ENCODE assay signal across 1 cellular context in the genomic region with DNA sequence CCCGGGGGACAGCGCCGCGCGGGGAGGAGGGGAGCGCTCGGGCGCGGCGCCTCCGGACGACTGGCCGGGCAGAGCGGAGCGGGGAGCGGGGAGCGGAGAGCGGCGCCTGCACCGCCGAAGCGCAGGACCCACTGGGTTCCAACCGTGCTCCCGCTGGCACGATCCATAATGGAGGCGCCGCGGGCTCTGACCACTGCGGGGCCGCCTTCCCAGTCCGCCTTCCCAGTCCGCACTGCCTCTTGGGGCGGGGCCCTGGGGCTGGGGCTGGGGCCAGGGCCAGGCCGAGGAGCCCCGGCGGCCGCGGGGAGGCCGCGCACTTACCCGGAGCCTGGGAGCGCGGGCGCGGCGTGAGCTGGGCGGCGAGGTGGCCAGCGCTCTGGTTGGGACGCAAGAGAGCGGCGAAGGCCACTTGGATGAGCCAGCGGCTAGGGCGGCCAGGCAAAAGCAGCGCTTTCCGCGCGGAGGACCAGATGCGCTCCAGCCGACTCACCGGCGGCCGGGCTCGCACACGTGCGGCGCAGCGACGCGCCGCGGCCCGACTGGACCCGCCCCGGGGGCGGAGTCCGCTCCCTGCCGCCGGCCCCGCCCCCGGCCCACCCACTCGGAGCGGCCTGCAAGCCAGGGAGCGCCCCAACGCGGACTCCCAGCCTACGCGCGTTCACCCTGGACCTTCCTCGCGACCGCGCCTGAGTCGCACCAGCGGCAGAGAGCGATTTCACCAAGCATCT.
A peak's percentile ranks its signal among the peaks of the same experiment; 100 is the strongest.
TF ChIP-seq lines count a peak whose summit lies in the region.

A gene with protein sequence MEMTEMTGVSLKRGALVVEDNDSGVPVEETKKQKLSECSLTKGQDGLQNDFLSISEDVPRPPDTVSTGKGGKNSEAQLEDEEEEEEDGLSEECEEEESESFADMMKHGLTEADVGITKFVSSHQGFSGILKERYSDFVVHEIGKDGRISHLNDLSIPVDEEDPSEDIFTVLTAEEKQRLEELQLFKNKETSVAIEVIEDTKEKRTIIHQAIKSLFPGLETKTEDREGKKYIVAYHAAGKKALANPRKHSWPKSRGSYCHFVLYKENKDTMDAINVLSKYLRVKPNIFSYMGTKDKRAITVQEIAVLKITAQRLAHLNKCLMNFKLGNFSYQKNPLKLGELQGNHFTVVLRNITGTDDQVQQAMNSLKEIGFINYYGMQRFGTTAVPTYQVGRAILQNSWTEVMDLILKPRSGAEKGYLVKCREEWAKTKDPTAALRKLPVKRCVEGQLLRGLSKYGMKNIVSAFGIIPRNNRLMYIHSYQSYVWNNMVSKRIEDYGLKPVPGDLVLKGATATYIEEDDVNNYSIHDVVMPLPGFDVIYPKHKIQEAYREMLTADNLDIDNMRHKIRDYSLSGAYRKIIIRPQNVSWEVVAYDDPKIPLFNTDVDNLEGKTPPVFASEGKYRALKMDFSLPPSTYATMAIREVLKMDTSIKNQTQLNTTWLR (minus strand): TSS at position 541 of the 728 bp plus-strand sequence. CDS start 13,759 bp downstream, outside the sequence.

TF ChIP-seq in GM12878, 131 proteins besides CTCF, POLR2A, EP300 and RAD21 (continued from another document and continues in another):
- TF ChIP-seq, protein P1, sequence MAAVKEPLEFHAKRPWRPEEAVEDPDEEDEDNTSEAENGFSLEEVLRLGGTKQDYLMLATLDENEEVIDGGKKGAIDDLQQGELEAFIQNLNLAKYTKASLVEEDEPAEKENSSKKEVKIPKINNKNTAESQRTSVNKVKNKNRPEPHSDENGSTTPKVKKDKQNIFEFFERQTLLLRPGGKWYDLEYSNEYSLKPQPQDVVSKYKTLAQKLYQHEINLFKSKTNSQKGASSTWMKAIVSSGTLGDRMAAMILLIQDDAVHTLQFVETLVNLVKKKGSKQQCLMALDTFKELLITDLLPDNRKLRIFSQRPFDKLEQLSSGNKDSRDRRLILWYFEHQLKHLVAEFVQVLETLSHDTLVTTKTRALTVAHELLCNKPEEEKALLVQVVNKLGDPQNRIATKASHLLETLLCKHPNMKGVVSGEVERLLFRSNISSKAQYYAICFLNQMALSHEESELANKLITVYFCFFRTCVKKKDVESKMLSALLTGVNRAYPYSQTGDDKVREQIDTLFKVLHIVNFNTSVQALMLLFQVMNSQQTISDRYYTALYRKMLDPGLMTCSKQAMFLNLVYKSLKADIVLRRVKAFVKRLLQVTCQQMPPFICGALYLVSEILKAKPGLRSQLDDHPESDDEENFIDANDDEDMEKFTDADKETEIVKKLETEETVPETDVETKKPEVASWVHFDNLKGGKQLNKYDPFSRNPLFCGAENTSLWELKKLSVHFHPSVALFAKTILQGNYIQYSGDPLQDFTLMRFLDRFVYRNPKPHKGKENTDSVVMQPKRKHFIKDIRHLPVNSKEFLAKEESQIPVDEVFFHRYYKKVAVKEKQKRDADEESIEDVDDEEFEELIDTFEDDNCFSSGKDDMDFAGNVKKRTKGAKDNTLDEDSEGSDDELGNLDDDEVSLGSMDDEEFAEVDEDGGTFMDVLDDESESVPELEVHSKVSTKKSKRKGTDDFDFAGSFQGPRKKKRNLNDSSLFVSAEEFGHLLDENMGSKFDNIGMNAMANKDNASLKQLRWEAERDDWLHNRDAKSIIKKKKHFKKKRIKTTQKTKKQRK (IDR thresholded peaks at IDR 0.05; ENCODE audit: low read depth, low read length): no peak
- TF ChIP-seq, protein P2, sequence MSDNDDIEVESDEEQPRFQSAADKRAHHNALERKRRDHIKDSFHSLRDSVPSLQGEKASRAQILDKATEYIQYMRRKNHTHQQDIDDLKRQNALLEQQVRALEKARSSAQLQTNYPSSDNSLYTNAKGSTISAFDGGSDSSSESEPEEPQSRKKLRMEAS (IDR thresholded peaks at IDR 0.05; ENCODE audit: low read depth, low read length): peak; percentile 66
- TF ChIP-seq MEF2B (IDR thresholded peaks at IDR 0.05; ENCODE audit: partially characterized antibody, poor library complexity, severe bottlenecking): no peak
- no peak for TF ChIP-seq FOS (IDR thresholded peaks at IDR 0.05; ENCODE audit: borderline replicate concordance, extremely low read depth, insufficient read length)
- TF ChIP-seq SPI1 (IDR thresholded peaks at IDR 0.05; ENCODE audit: borderline replicate concordance, insufficient read depth, low read depth, low read length): no peak
- TF ChIP-seq STAT3 (IDR thresholded peaks at IDR 0.05; ENCODE audit: low read depth, low read length): no peak
- 0 out of 2 replicates have a peak, but pooled peaks have one; percentile 41 for TF ChIP-seq NR2F1 (conservative IDR thresholded peaks at IDR 0.05)
- no peak for TF ChIP-seq BCL11A (IDR thresholded peaks at IDR 0.05; ENCODE audit: low read depth, low read length)
- peak in 1 of 2 experiments; percentile 78; a peak in 2 of 3 replicates for TF ChIP-seq EGR1 (IDR thresholded peaks at IDR 0.05; ENCODE audit: borderline replicate concordance in 1 of 2, low read depth in 2 of 2, low read length in 2 of 2)
- TF ChIP-seq, protein P3, sequence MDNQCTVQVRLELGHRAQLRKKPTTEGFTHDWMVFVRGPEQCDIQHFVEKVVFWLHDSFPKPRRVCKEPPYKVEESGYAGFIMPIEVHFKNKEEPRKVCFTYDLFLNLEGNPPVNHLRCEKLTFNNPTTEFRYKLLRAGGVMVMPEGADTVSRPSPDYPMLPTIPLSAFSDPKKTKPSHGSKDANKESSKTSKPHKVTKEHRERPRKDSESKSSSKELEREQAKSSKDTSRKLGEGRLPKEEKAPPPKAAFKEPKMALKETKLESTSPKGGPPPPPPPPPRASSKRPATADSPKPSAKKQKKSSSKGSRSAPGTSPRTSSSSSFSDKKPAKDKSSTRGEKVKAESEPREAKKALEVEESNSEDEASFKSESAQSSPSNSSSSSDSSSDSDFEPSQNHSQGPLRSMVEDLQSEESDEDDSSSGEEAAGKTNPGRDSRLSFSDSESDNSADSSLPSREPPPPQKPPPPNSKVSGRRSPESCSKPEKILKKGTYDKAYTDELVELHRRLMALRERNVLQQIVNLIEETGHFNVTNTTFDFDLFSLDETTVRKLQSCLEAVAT (IDR thresholded peaks at IDR 0.05): no peak
- TF ChIP-seq ESRRA (IDR thresholded peaks at IDR 0.05; ENCODE audit: low read length): no peak
- peak; percentile 49; the same call in 1 of the 2 replicates for TF ChIP-seq TCF12 (IDR thresholded peaks at IDR 0.05; ENCODE audit: low read depth, low read length)
- TF ChIP-seq, protein P4, sequence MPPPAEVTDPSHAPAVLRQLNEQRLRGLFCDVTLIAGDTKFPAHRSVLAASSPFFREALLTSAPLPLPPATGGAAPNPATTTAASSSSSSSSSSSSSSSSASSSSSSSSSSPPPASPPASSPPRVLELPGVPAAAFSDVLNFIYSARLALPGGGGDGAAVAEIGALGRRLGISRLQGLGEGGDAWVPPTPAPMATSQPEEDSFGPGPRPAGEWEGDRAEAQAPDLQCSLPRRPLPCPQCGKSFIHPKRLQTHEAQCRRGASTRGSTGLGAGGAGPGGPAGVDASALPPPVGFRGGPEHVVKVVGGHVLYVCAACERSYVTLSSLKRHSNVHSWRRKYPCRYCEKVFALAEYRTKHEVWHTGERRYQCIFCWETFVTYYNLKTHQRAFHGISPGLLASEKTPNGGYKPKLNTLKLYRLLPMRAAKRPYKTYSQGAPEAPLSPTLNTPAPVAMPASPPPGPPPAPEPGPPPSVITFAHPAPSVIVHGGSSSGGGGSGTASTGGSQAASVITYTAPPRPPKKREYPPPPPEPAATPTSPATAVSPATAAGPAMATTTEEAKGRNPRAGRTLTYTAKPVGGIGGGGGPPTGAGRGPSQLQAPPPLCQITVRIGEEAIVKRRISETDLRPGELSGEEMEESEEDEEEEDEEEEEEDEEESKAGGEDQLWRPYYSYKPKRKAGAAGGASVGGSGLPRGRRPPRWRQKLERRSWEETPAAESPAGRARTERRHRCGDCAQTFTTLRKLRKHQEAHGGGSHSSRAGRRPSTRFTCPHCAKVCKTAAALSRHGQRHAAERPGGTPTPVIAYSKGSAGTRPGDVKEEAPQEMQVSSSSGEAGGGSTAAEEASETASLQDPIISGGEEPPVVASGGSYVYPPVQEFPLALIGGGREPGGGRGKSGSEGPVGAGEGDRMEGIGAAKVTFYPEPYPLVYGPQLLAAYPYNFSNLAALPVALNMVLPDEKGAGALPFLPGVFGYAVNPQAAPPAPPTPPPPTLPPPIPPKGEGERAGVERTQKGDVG (CRISPR knock-in tag; IDR thresholded peaks at IDR 0.05): no peak
- TF ChIP-seq, protein P5, sequence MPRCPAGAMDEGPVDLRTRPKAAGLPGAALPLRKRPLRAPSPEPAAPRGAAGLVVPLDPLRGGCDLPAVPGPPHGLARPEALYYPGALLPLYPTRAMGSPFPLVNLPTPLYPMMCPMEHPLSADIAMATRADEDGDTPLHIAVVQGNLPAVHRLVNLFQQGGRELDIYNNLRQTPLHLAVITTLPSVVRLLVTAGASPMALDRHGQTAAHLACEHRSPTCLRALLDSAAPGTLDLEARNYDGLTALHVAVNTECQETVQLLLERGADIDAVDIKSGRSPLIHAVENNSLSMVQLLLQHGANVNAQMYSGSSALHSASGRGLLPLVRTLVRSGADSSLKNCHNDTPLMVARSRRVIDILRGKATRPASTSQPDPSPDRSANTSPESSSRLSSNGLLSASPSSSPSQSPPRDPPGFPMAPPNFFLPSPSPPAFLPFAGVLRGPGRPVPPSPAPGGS (IDR thresholded peaks at IDR 0.05; ENCODE audit: borderline replicate concordance, insufficient read depth, low read depth, low read length, poor library complexity, severe bottlenecking): no peak
- no peak for TF ChIP-seq STAT1 (conservative IDR thresholded peaks at IDR 0.05)
- TF ChIP-seq ZBED1 (IDR thresholded peaks at IDR 0.05; ENCODE audit: borderline replicate concordance): no peak
- TF ChIP-seq BHLHE40 (IDR thresholded peaks at IDR 0.05; ENCODE audit: borderline replicate concordance in 1 of 2, low read depth in 2 of 2, low read length in 1 of 2): peak; percentile 95 to 99
- TF ChIP-seq, protein P6, sequence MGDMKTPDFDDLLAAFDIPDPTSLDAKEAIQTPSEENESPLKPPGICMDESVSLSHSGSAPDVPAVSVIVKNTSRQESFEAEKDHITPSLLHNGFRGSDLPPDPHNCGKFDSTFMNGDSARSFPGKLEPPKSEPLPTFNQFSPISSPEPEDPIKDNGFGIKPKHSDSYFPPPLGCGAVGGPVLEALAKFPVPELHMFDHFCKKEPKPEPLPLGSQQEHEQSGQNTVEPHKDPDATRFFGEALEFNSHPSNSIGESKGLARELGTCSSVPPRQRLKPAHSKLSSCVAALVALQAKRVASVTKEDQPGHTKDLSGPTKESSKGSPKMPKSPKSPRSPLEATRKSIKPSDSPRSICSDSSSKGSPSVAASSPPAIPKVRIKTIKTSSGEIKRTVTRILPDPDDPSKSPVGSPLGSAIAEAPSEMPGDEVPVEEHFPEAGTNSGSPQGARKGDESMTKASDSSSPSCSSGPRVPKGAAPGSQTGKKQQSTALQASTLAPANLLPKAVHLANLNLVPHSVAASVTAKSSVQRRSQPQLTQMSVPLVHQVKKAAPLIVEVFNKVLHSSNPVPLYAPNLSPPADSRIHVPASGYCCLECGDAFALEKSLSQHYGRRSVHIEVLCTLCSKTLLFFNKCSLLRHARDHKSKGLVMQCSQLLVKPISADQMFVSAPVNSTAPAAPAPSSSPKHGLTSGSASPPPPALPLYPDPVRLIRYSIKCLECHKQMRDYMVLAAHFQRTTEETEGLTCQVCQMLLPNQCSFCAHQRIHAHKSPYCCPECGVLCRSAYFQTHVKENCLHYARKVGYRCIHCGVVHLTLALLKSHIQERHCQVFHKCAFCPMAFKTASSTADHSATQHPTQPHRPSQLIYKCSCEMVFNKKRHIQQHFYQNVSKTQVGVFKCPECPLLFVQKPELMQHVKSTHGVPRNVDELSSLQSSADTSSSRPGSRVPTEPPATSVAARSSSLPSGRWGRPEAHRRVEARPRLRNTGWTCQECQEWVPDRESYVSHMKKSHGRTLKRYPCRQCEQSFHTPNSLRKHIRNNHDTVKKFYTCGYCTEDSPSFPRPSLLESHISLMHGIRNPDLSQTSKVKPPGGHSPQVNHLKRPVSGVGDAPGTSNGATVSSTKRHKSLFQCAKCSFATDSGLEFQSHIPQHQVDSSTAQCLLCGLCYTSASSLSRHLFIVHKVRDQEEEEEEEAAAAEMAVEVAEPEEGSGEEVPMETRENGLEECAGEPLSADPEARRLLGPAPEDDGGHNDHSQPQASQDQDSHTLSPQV (IDR thresholded peaks at IDR 0.05): no peak
- TF ChIP-seq NRF1 (conservative IDR thresholded peaks at IDR 0.05; ENCODE audit: low read depth, low read length): no peak
- 0 out of 2 replicates have a peak, but pooled peaks have one; percentile 9 for TF ChIP-seq LARP7 (IDR thresholded peaks at IDR 0.05)
- no peak for TF ChIP-seq CBX3 (IDR thresholded peaks at IDR 0.05; ENCODE audit: borderline replicate concordance, low read depth)
- TF ChIP-seq IKZF2 (IDR thresholded peaks at IDR 0.05): no peak
- TF ChIP-seq SIX5 (IDR thresholded peaks at IDR 0.05; ENCODE audit: low read depth, low read length, severe bottlenecking): no peak
- TF ChIP-seq, protein P7, sequence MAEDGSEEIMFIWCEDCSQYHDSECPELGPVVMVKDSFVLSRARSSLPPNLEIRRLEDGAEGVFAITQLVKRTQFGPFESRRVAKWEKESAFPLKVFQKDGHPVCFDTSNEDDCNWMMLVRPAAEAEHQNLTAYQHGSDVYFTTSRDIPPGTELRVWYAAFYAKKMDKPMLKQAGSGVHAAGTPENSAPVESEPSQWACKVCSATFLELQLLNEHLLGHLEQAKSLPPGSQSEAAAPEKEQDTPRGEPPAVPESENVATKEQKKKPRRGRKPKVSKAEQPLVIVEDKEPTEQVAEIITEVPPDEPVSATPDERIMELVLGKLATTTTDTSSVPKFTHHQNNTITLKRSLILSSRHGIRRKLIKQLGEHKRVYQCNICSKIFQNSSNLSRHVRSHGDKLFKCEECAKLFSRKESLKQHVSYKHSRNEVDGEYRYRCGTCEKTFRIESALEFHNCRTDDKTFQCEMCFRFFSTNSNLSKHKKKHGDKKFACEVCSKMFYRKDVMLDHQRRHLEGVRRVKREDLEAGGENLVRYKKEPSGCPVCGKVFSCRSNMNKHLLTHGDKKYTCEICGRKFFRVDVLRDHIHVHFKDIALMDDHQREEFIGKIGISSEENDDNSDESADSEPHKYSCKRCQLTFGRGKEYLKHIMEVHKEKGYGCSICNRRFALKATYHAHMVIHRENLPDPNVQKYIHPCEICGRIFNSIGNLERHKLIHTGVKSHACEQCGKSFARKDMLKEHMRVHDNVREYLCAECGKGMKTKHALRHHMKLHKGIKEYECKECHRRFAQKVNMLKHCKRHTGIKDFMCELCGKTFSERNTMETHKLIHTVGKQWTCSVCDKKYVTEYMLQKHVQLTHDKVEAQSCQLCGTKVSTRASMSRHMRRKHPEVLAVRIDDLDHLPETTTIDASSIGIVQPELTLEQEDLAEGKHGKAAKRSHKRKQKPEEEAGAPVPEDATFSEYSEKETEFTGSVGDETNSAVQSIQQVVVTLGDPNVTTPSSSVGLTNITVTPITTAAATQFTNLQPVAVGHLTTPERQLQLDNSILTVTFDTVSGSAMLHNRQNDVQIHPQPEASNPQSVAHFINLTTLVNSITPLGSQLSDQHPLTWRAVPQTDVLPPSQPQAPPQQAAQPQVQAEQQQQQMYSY (CRISPR knock-in tag; IDR thresholded peaks at IDR 0.05): no peak
- TF ChIP-seq CHD1 (IDR thresholded peaks at IDR 0.05; ENCODE audit: low read depth, low read length): no peak
- TF ChIP-seq RB1 (IDR thresholded peaks at IDR 0.05; ENCODE audit: borderline replicate concordance): no peak
- TF ChIP-seq, protein P8, sequence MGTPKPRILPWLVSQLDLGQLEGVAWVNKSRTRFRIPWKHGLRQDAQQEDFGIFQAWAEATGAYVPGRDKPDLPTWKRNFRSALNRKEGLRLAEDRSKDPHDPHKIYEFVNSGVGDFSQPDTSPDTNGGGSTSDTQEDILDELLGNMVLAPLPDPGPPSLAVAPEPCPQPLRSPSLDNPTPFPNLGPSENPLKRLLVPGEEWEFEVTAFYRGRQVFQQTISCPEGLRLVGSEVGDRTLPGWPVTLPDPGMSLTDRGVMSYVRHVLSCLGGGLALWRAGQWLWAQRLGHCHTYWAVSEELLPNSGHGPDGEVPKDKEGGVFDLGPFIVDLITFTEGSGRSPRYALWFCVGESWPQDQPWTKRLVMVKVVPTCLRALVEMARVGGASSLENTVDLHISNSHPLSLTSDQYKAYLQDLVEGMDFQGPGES (IDR thresholded peaks at IDR 0.05): no peak
- no peak for TF ChIP-seq WRNIP1 (IDR thresholded peaks at IDR 0.05; ENCODE audit: borderline replicate concordance, low read depth, low read length)
- TF ChIP-seq NR2C2 (IDR thresholded peaks at IDR 0.05; ENCODE audit: borderline replicate concordance, control insufficient read depth, insufficient read length, low read depth): no peak
- no peak for TF ChIP-seq JUNB (IDR thresholded peaks at IDR 0.05)
